8 cellular contexts compared by ENCODE assay signal in genomic region chr22:20111045-20111688, GRCh38. TPM values are rescaled to one million over a fixed set of nuclear protein-coding genes. Genes with fewer than 3 reads are reported as not detected.
DNase-seq lines count a peak whose midpoint lies in the region; FAIRE-seq and TF ChIP-seq lines count a peak whose summit lies in the region.

No MANE protein-coding gene starts in this region.

- H3K9me3 Mint-ChIP-seq in CD14-positive monocyte: no peaks in the 10 kb centered on the region

- no peaks in the 10 kb centered on the region for H3K9me3 ChIP-seq in endothelial cell of umbilical vein (replicated peaks; ENCODE audit: control insufficient read depth, insufficient read depth, low read length)

- no peaks in the 10 kb centered on the region for H3K27me3 ChIP-seq in endothelial cell of umbilical vein (ENCODE audit: control insufficient read depth in 2 of 2, insufficient read depth in 2 of 2, low read length in 2 of 2)

- H3K27ac ChIP-seq in RWPE1 (peak overlapping the region; percentile 87), endothelial cell of umbilical vein (ENCODE audit: insufficient read depth, low read depth, low read length) (no peak overlapping the region)

- H3K9ac ChIP-seq in endothelial cell of umbilical vein (replicated peaks; ENCODE audit: extremely low read depth, insufficient read depth, low read length): no peak overlapping the region

- H3K4me2 ChIP-seq in endothelial cell of umbilical vein (ENCODE audit: insufficient read depth, low read length): no peak overlapping the region

- TF ChIP-seq CTCF in CD14-positive monocyte (IDR thresholded peaks at IDR 0.05) (peak; percentile 29), GM13976 (IDR thresholded peaks at IDR 0.05; ENCODE audit: borderline replicate concordance, control extremely low read depth, extremely low read depth, insufficient read depth, missing control alignments) (peak; percentile 27), RWPE1 (conservative IDR thresholded peaks at IDR 0.05; ENCODE audit: low read depth) (peak; percentile 37), endothelial cell of umbilical vein (IDR thresholded peaks at IDR 0.05; ENCODE audit: extremely low read depth in 1 of 2, insufficient read depth in 1 of 2, low read depth in 1 of 2, low read length in 2 of 2) (peak; percentile 56 to 61)

- H3K27me3 Mint-ChIP-seq in CD14-positive monocyte (ENCODE audit: low read depth in 3 of 3): peaks cover 0 to 2% (median 1%) of the 10 kb centered on the region in 3 donors

- dilution Hi-C loops in endothelial cell of umbilical vein (cut with MboI; ENCODE audit: extremely low pct_ligation_motif_present, low sequenced_read_pairs): no loop called here

- H2AFZ ChIP-seq in endothelial cell of umbilical vein (ENCODE audit: low read depth, low read length): no peak overlapping the region

- H3K79me2 ChIP-seq in endothelial cell of umbilical vein (ENCODE audit: control insufficient read depth, insufficient read depth, low read length): peaks cover 16% of the 10 kb centered on the region

- intact Hi-C loops in CD14-positive monocyte (cut with micrococcal nuclease): loop anchor here in 1 of 2 donors (10.0 kb wide), 2 partner anchors 86 to 256 kb away; partner anchors contain the start of genes GNB1L, RTL10 and TANGO2
- intact Hi-C loops in endothelial cell of umbilical vein (cut with micrococcal nuclease): no loop called here

- no peak for DNase-seq in CD14-positive monocyte (ENCODE audit: low spot score)
- peak; percentile 75 for DNase-seq in GM13976 (ENCODE audit: low spot score)
- no peak for DNase-seq in RWPE1 (ENCODE audit: low spot score)
- peak; percentile 23 for DNase-seq in endothelial cell of umbilical vein (ENCODE audit: low read depth, low spot score)
- peak; percentile 2 for DNase-seq in renal cortical epithelial cell (ENCODE audit: low read depth)
- DNase-seq in OCI-M2 (lab: John Stamatoyannopoulos, UW; ENCODE audit: unreplicated experiment): no peak
- DNase-seq in effector CD8-positive, alpha-beta T cell (lab: John Stamatoyannopoulos, UW): no peak
- no peak for DNase-seq in effector CD4-positive, alpha-beta T cell

- H3K4me3 Mint-ChIP-seq in CD14-positive monocyte: no peak overlapping the region

- TF ChIP-seq POLR2A in endothelial cell of umbilical vein (IDR thresholded peaks at IDR 0.05; ENCODE audit: low read depth, low read length): no peak

- H3K27ac Mint-ChIP-seq in CD14-positive monocyte: peak overlapping the region in 6 of 7 donors; percentile 28 to 70 (median 60)

- in situ Hi-C loops in GM13976 (cut with MboI; ENCODE audit: low sequenced_read_pairs, unreplicated experiment): no loop called here

- H3K4me1 ChIP-seq in endothelial cell of umbilical vein (ENCODE audit: control insufficient read depth, extremely low read depth, insufficient read depth, low read length): peaks cover 5% of the 10 kb centered on the region

- no peaks in the 10 kb centered on the region for H3K9me1 ChIP-seq in endothelial cell of umbilical vein (replicated peaks; ENCODE audit: control insufficient read depth, extremely low read depth, insufficient read depth, low read length)

- H4K20me1 ChIP-seq in endothelial cell of umbilical vein (replicated peaks; ENCODE audit: control insufficient read depth, extremely low read depth, insufficient read depth, low read length): no peaks in the 10 kb centered on the region

- peaks cover 51 to 84% of the 10 kb centered on the region in 2 donors for H3K36me3 Mint-ChIP-seq in CD14-positive monocyte

- POLR2A ChIA-PET in RWPE1 (lab: Yijun Ruan, JAX; ENCODE audit: low non-redundant PET): interaction anchor here (0.6 kb wide), 1 partner anchor 10 kb away, joined by 3 read pairs; no protein-coding TSS in a partner anchor
- POLR2A ChIA-PET in endothelial cell of umbilical vein (lab: Charles Lee): interaction anchor here (0.6 kb wide), 1 partner anchor 9 kb away, joined by 3 read pairs; no protein-coding TSS in a partner anchor

- no TSS peak for BruUV-seq in endothelial cell of umbilical vein (replicated peaks; lab: Mats Ljungman, UMichigan)

- peaks cover 13 to 61% of the 10 kb centered on the region in 2 experiments for H3K36me3 ChIP-seq in endothelial cell of umbilical vein (ENCODE audit: control insufficient read depth in 2 of 2, extremely low read depth in 1 of 2, insufficient read depth in 2 of 2, low read length in 2 of 2)

- peaks cover 7% of the 10 kb centered on the region for H3K4me1 Mint-ChIP-seq in CD14-positive monocyte

- CTCF ChIA-PET in RWPE1 (lab: Yijun Ruan, JAX) (interaction anchor here (0.6 to 0.7 kb wide), 2 partner anchors 164 to 349 kb away, joined by 3 to 4 read pairs; no protein-coding TSS in a partner anchor), endothelial cell of umbilical vein (lab: Charles Lee) (interaction anchor here (1.5 kb wide), 1 partner anchor 89 kb away, joined by 3 read pairs; no protein-coding TSS in a partner anchor)

- no peak overlapping the region for H3K4me3 ChIP-seq in endothelial cell of umbilical vein (replicated peaks in 1 of 3; ENCODE audit: insufficient read depth in 1 of 3, low read depth in 1 of 3, low read length in 3 of 3)

- peak; percentile 37 for FAIRE-seq in endothelial cell of umbilical vein (lab: Jason Lieb, UNC)

TF ChIP-seq in endothelial cell of umbilical vein, 7 proteins besides CTCF, POLR2A, EP300 and RAD21 (continues in another document):
- TF ChIP-seq MYC (IDR thresholded peaks at IDR 0.05; ENCODE audit: low read depth, low read length) (no peak), POLR2AphosphoS5 (IDR thresholded peaks at IDR 0.05; ENCODE audit: insufficient read depth, low read depth, low read length) (no peak), FOS (IDR thresholded peaks at IDR 0.05; ENCODE audit: borderline replicate concordance, insufficient read depth, low read length) (no peak), EZH2 (IDR thresholded peaks at IDR 0.05; ENCODE audit: borderline replicate concordance, low read depth, low read length, severe bottlenecking) (no peak), GATA2 (IDR thresholded peaks at IDR 0.05; ENCODE audit: insufficient read depth, insufficient read length, low read depth, low read length) (no peak)

RNA-seq across cellular contexts. Expression of gene RANBP1, which starts 4.7 kb away (rescaled TPM):
- polyA plus RNA-seq in CD14-positive monocyte: 10 to 100 TPM; 45.0 to 47.4 TPM
- total RNA-seq in endothelial cell of umbilical vein: 237 and 247 TPM in 2 replicates
- polyA plus RNA-seq in endothelial cell of umbilical vein: 144 and 228 TPM in 2 replicates
- 367 and 491 TPM in 2 replicates for polyA plus RNA-seq in endothelial cell of umbilical vein (2011; cell fraction: cytosol; rRNA removed)
- 232 and 275 TPM in 2 replicates for polyA plus RNA-seq in endothelial cell of umbilical vein (2011; cell fraction: nucleus; rRNA removed)
- polyA plus RNA-seq in endothelial cell of umbilical vein (2012): 152 and 208 TPM in 2 replicates
- polyA minus RNA-seq in endothelial cell of umbilical vein: 161 and 163 TPM in 2 replicates
- 170 TPM for polyA minus RNA-seq in endothelial cell of umbilical vein (2011; cell fraction: cytosol; rRNA and poly(A)+ RNA removed)
- polyA minus RNA-seq in endothelial cell of umbilical vein (2011; cell fraction: nucleus; rRNA and poly(A)+ RNA removed): 36.4 and 38.4 TPM in 2 replicates
- 173 and 360 TPM in 2 replicates for total RNA-seq in renal cortical epithelial cell

RNA-seq across cellular contexts. Expression of gene TRMT2A, which starts 5.9 kb away (rescaled TPM):
- polyA plus RNA-seq in CD14-positive monocyte (10 to 100 TPM; 20.1 to 23.5 TPM), endothelial cell of umbilical vein (61.9 and 73.2 TPM in 2 replicates)
- total RNA-seq in endothelial cell of umbilical vein (50.5 and 51.2 TPM in 2 replicates), renal cortical epithelial cell (28.8 and 29.3 TPM in 2 replicates)
- 22.6 and 30.9 TPM in 2 replicates for polyA plus RNA-seq in endothelial cell of umbilical vein (2011; cell fraction: cytosol; rRNA removed)
- 236 and 254 TPM in 2 replicates for polyA plus RNA-seq in endothelial cell of umbilical vein (2011; cell fraction: nucleus; rRNA removed)
- polyA plus RNA-seq in endothelial cell of umbilical vein (2012): 26.5 and 28.9 TPM in 2 replicates
- polyA minus RNA-seq in endothelial cell of umbilical vein: 39.2 and 46.6 TPM in 2 replicates
- polyA minus RNA-seq in endothelial cell of umbilical vein (2011; cell fraction: cytosol; rRNA and poly(A)+ RNA removed): 42.8 TPM
- polyA minus RNA-seq in endothelial cell of umbilical vein (2011; cell fraction: nucleus; rRNA and poly(A)+ RNA removed): 43.1 and 69.8 TPM in 2 replicates

RNA-seq across cellular contexts. Expression of gene ZDHHC8, which starts 20.4 kb away (rescaled TPM):
- polyA plus RNA-seq in CD14-positive monocyte (1 to 10 TPM in 1 of 2 donors, under 1 TPM in 1; 0.73 to 1.1 TPM), endothelial cell of umbilical vein (49.8 and 69.9 TPM in 2 replicates)
- total RNA-seq in endothelial cell of umbilical vein (128 and 131 TPM in 2 replicates), renal cortical epithelial cell (2.6 and 35.3 TPM in 2 replicates)
- polyA plus RNA-seq in endothelial cell of umbilical vein (2011; cell fraction: cytosol; rRNA removed): 28.2 and 45.1 TPM in 2 replicates
- polyA plus RNA-seq in endothelial cell of umbilical vein (2011; cell fraction: nucleus; rRNA removed): 319 and 381 TPM in 2 replicates
- polyA plus RNA-seq in endothelial cell of umbilical vein (2012): 56.8 and 68.2 TPM in 2 replicates
- polyA minus RNA-seq in endothelial cell of umbilical vein: 44.7 and 45.4 TPM in 2 replicates
- 9.1 TPM for polyA minus RNA-seq in endothelial cell of umbilical vein (2011; cell fraction: cytosol; rRNA and poly(A)+ RNA removed)
- polyA minus RNA-seq in endothelial cell of umbilical vein (2011; cell fraction: nucleus; rRNA and poly(A)+ RNA removed): 46.8 and 55.0 TPM in 2 replicates

RNA-seq across cellular contexts. Expression of gene DGCR8, which starts 31.1 kb away (rescaled TPM):
- polyA plus RNA-seq in CD14-positive monocyte: 1 to 10 TPM; 1.2 to 1.4 TPM
- 64.2 and 69.7 TPM in 2 replicates for total RNA-seq in endothelial cell of umbilical vein
- polyA plus RNA-seq in endothelial cell of umbilical vein: 30.7 and 32.7 TPM in 2 replicates
- 19.3 and 20.7 TPM in 2 replicates for polyA plus RNA-seq in endothelial cell of umbilical vein (2011; cell fraction: cytosol; rRNA removed)
- 204 and 207 TPM in 2 replicates for polyA plus RNA-seq in endothelial cell of umbilical vein (2011; cell fraction: nucleus; rRNA removed)
- 23.8 and 25.5 TPM in 2 replicates for polyA plus RNA-seq in endothelial cell of umbilical vein (2012)
- 46.3 and 55.3 TPM in 2 replicates for polyA minus RNA-seq in endothelial cell of umbilical vein
- polyA minus RNA-seq in endothelial cell of umbilical vein (2011; cell fraction: cytosol; rRNA and poly(A)+ RNA removed): 13.1 TPM
- polyA minus RNA-seq in endothelial cell of umbilical vein (2011; cell fraction: nucleus; rRNA and poly(A)+ RNA removed): 69.8 and 77.2 TPM in 2 replicates
- total RNA-seq in renal cortical epithelial cell: 15.3 and 36.6 TPM in 2 replicates

RNA-seq across cellular contexts. Expression of gene CCDC188, which starts 39.7 kb away (rescaled TPM):
- polyA plus RNA-seq in CD14-positive monocyte (not detected), endothelial cell of umbilical vein (9.8 and 10.5 TPM in 2 replicates)
- total RNA-seq in endothelial cell of umbilical vein (9.4 and 11.6 TPM in 2 replicates), renal cortical epithelial cell (0.10 TPM in 1 of 2 replicates, not detected in the other)
- polyA plus RNA-seq in endothelial cell of umbilical vein (2011; cell fraction: cytosol; rRNA removed): 2.9 and 5.7 TPM in 2 replicates
- 36.3 and 42.6 TPM in 2 replicates for polyA plus RNA-seq in endothelial cell of umbilical vein (2011; cell fraction: nucleus; rRNA removed)
- polyA plus RNA-seq in endothelial cell of umbilical vein (2012): 5.0 and 8.4 TPM in 2 replicates
- polyA minus RNA-seq in endothelial cell of umbilical vein: 2.0 and 6.2 TPM in 2 replicates
- polyA minus RNA-seq in endothelial cell of umbilical vein (2011; cell fraction: cytosol; rRNA and poly(A)+ RNA removed): not detected
- polyA minus RNA-seq in endothelial cell of umbilical vein (2011; cell fraction: nucleus; rRNA and poly(A)+ RNA removed): 3.1 and 4.8 TPM in 2 replicates

Comparison
In these comparisons a context has a peak if more than half of its experiments do, and no peak if none do; other contexts are left out.
1. DNase-seq: peak in GM13976 (single experiment), endothelial cell of umbilical vein (single experiment) and renal cortical epithelial cell (single experiment); none in CD14-positive monocyte (single experiment), RWPE1 (single experiment), OCI-M2 (single experiment), effector CD8-positive, alpha-beta T cell (single experiment) and effector CD4-positive, alpha-beta T cell (single experiment).
2. Peak in every context shown above with its lines, with median percentiles within 50 percentile points of each other: CTCF ChIP-seq.